In genomic region chr10:110169586-110169985, GRCh38 we compare ENCODE assay signal across 14 cellular contexts.
"Had no signal": no experiment of that assay in that cellular context is flagged by ENCODE, and none has a peak within 500 bp of the region (broad histone marks: within the 10 kb centered on the region; RNA-seq: fewer than 3 reads in every experiment).

No MANE protein-coding gene starts in this region.

- H3K27ac ChIP-seq: dorsolateral prefrontal cortex, esophagus squamous epithelium, gastroesophageal sphincter, neutrophil had no signal

- H3K9me3 ChIP-seq: esophagus squamous epithelium, gastroesophageal sphincter, mucosa of descending colon, neutrophil had no signal

- H3K36me3 ChIP-seq: esophagus squamous epithelium, gastroesophageal sphincter, neutrophil had no signal

- H3K4me3 ChIP-seq: dorsolateral prefrontal cortex, esophagus squamous epithelium, gastroesophageal sphincter, mucosa of descending colon had no signal

- DNase-seq: cortex of kidney; dorsolateral prefrontal cortex; effector CD8-positive, alpha-beta T cell; esophagus squamous epithelium; foreskin fibroblast; left colon; naive thymus-derived CD8-positive, alpha-beta T cell; posterior cingulate gyrus; stimulated activated CD4-positive, alpha-beta T cell treated with anti-CD3 and anti-CD28 coated beads, Interleukin-2, amount 100 ng/mL, for 48 hours; stimulated activated naive CD4-positive, alpha-beta T cell treated with Interleukin-2 at 50 U/mL for 16 hours; trophoblast cell had no signal

- ATAC-seq: gastroesophageal sphincter had no signal

- H3K27ac Mint-ChIP-seq: naive thymus-derived CD8-positive, alpha-beta T cell had no signal

- H3K9me3 Mint-ChIP-seq: naive thymus-derived CD8-positive, alpha-beta T cell had no signal
